In genomic region chr11:117011541-117011908, GRCh38 we compare ENCODE assay signal across 15 cellular contexts.
DNase-seq lines count a peak whose midpoint lies in the region; ATAC-seq and TF ChIP-seq lines count a peak whose summit lies in the region.
"Had no signal": no experiment of that assay in that cellular context is flagged by ENCODE, and none has a peak within 500 bp of the region (broad histone marks: within the 10 kb centered on the region; RNA-seq: fewer than 3 reads in every experiment).

No MANE protein-coding gene starts in this region.

- H3K4ac ChIP-seq in IMR-90 (ENCODE audit: low read depth, low read length) = peak overlapping the region; percentile 21; the same call in 1 of the 2 replicates
- H3K4ac ChIP-seq in mesenchymal stem cell (ENCODE audit: low read depth in 1 of 2, low read length in 2 of 2) = no peak overlapping the region

- TF ChIP-seq CTCF in IMR-90 (conservative IDR thresholded peaks at IDR 0.05; ENCODE audit: low read depth, low read length) (no peak), type B pancreatic cell (conservative IDR thresholded peaks at IDR 0.05) (no peak)

- no peaks in the 10 kb centered on the region for H3K9me3 ChIP-seq in CD8-positive, alpha-beta memory T cell (ENCODE audit: low read length)
- H3K9me3 ChIP-seq in IMR-90 (ENCODE audit: control insufficient read depth, insufficient read depth, low read length) = no peaks in the 10 kb centered on the region
- H3K9me3 ChIP-seq in mesenchymal stem cell (ENCODE audit: control insufficient read depth, low read length) = peaks cover under 1% of the 10 kb centered on the region

- H3K36me3 ChIP-seq in CD8-positive, alpha-beta memory T cell (ENCODE audit: insufficient read depth, low read length) = no peaks in the 10 kb centered on the region
- no peaks in the 10 kb centered on the region for H3K36me3 ChIP-seq in IMR-90 (ENCODE audit: control insufficient read depth, insufficient read depth, low read length)
- no peaks in the 10 kb centered on the region for H3K36me3 ChIP-seq in mesenchymal stem cell (ENCODE audit: control insufficient read depth in 1 of 2, insufficient read depth in 2 of 2, low read depth in 1 of 2, low read length in 2 of 2)

- CTCF ChIA-PET in CD8-positive, alpha-beta memory T cell (lab: Charles Lee) = interaction anchor here (0.9 kb wide), 1 partner anchor 152 kb away, joined by 3 read pairs; no protein-coding TSS in a partner anchor
- CTCF ChIA-PET in IMR-90 (lab: Yijun Ruan, JAX) = interaction anchor here (0.9 to 1.2 kb wide), 2 partner anchors 40 to 83 kb away, joined by 3 read pairs; no protein-coding TSS in a partner anchor

- H2AFZ ChIP-seq in IMR-90 (replicated peaks; ENCODE audit: low read length, poor library complexity) = no peak overlapping the region
- H2AFZ ChIP-seq in mesenchymal stem cell (ENCODE audit: low read depth, low read length) = no peak overlapping the region

- no TSS peak for BruUV-seq in IMR-90 (replicated peaks; lab: Mats Ljungman, UMichigan)

- H3K18ac ChIP-seq in IMR-90 (ENCODE audit: low read depth, low read length) (peak overlapping the region; percentile 11; the same call in 1 of the 2 replicates), mesenchymal stem cell (ENCODE audit: low read depth in 1 of 2, low read length in 2 of 2) (no peak overlapping the region)

- no peak overlapping the region for H3K27ac ChIP-seq in CD8-positive, alpha-beta memory T cell (ENCODE audit: low read depth, low read length)
- H3K27ac ChIP-seq in IMR-90 (ENCODE audit: insufficient read depth, low read length) (peak overlapping the region; percentile 19; the same call in 1 of the 2 replicates), angular gyrus (ENCODE audit: low read depth, low read length) (peak overlapping the region; percentile 67), mesenchymal stem cell (ENCODE audit: low read length, poor library complexity, severe bottlenecking) (no peak overlapping the region)

- no peak for TF ChIP-seq RAD21 in IMR-90 (IDR thresholded peaks at IDR 0.05; ENCODE audit: low read length)

- H2BK15ac ChIP-seq in IMR-90 (ENCODE audit: low read depth, low read length) = no peak overlapping the region; the same call in 2 of the 3 replicates
- no peak overlapping the region for H2BK15ac ChIP-seq in mesenchymal stem cell (ENCODE audit: low read depth, poor library complexity, severe bottlenecking)

- H2AK5ac ChIP-seq in IMR-90 (ENCODE audit: low read depth, low read length) (0 out of 2 replicates have a peak overlapping the region, but pooled peaks have one; percentile 23), mesenchymal stem cell (ENCODE audit: low read length, severe bottlenecking) (no peak overlapping the region)

- dilution Hi-C loops in IMR-90 (cut with HindIII; ENCODE audit: low sequenced_read_pairs, unreplicated experiment) = no loop called here

- POLR2A ChIA-PET in CD8-positive, alpha-beta memory T cell (lab: Charles Lee) = no interaction called here
- POLR2A ChIA-PET in IMR-90 (lab: Charles Lee; ENCODE audit: unreplicated experiment) = no interaction called here

- H4K8ac ChIP-seq in IMR-90 (ENCODE audit: low read depth in 2 of 2, low read length in 2 of 2) = no peak overlapping the region
- no peak overlapping the region for H4K8ac ChIP-seq in mesenchymal stem cell (ENCODE audit: low read length)

- H3K23ac ChIP-seq in IMR-90 (ENCODE audit: low read depth, low read length) (no peak overlapping the region), mesenchymal stem cell (ENCODE audit: low read length in 2 of 2) (no peak overlapping the region)

- no peak overlapping the region for H3K9ac ChIP-seq in IMR-90 (ENCODE audit: low read depth, low read length)
- peak overlapping the region; percentile 70 for H3K9ac ChIP-seq in mesenchymal stem cell (ENCODE audit: low read length)

- H3K36me3 Mint-ChIP-seq in CD8-positive, alpha-beta memory T cell = peaks cover 0 to 4% (median 2%) of the 10 kb centered on the region in 3 donors
- no peaks in the 10 kb centered on the region for H3K36me3 Mint-ChIP-seq in type B pancreatic cell

- H3K14ac ChIP-seq in IMR-90 (replicated peaks; ENCODE audit: low read depth, low read length) = no peak overlapping the region
- H3K14ac ChIP-seq in mesenchymal stem cell (ENCODE audit: low read length in 2 of 2) = no peak overlapping the region

- no peak overlapping the region for H2BK120ac ChIP-seq in IMR-90 (ENCODE audit: low read depth, low read length)
- H2BK120ac ChIP-seq in mesenchymal stem cell (ENCODE audit: low read depth, low read length) = no peak overlapping the region

- intact Hi-C loops in IMR-90 (cut with micrococcal nuclease) = loop anchor here (2.0 kb wide), 1 partner anchor 21 kb away; no protein-coding TSS in a partner anchor

- H3K4me3 ChIP-seq in CD8-positive, alpha-beta memory T cell (ENCODE audit: low read length) = no peak overlapping the region
- H3K4me3 ChIP-seq in IMR-90 (ENCODE audit: insufficient read depth, low read depth, low read length) = no peak overlapping the region
- no peak overlapping the region for H3K4me3 ChIP-seq in mesenchymal stem cell (ENCODE audit: insufficient read depth in 1 of 2, low read depth in 1 of 2, low read length in 2 of 2)

- peaks cover 20% of the 10 kb centered on the region for H4K20me1 ChIP-seq in IMR-90 (ENCODE audit: insufficient read depth, low read length)

- H3K27me3 Mint-ChIP-seq in CD8-positive, alpha-beta memory T cell = peaks cover 0 to 1% of the 10 kb centered on the region in 2 donors
- H3K27me3 Mint-ChIP-seq in type B pancreatic cell = no peaks in the 10 kb centered on the region
- H3K27me3 Mint-ChIP-seq: naive B cell had no signal

- H3K4me2 ChIP-seq in IMR-90 (ENCODE audit: low read depth, low read length) (peak overlapping the region; percentile 41), mesenchymal stem cell (ENCODE audit: low read length, poor library complexity, severe bottlenecking) (no peak overlapping the region)

- H3K4me1 ChIP-seq in CD8-positive, alpha-beta memory T cell (ENCODE audit: insufficient read depth, low read length) = peaks cover 13% of the 10 kb centered on the region
- H3K4me1 ChIP-seq in IMR-90 (ENCODE audit: control insufficient read depth, insufficient read depth, low read length) = peaks cover 8% of the 10 kb centered on the region
- H3K4me1 ChIP-seq in mesenchymal stem cell (ENCODE audit: control insufficient read depth, insufficient read depth, low read depth, low read length) = peaks cover 8% of the 10 kb centered on the region

- peak overlapping the region; percentile 43 for H2BK5ac ChIP-seq in IMR-90 (ENCODE audit: low read depth, low read length, poor library complexity, severe bottlenecking)
- H2BK5ac ChIP-seq in mesenchymal stem cell (ENCODE audit: low read depth, low read length, poor library complexity, severe bottlenecking) = no peak overlapping the region

- H3K56ac ChIP-seq in IMR-90 (ENCODE audit: extremely low read depth, insufficient read depth, low read length) = no peak overlapping the region

- H4K5ac ChIP-seq in IMR-90 (ENCODE audit: low read depth, low read length) = peak overlapping the region; percentile 30; the same call in 1 of the 2 replicates

- H3K9me1 ChIP-seq in IMR-90 (ENCODE audit: insufficient read depth, low read length) = peaks cover 19% of the 10 kb centered on the region

- no peak overlapping the region for H4K91ac ChIP-seq in IMR-90 (ENCODE audit: insufficient read depth, low read depth, low read length)
- H4K91ac ChIP-seq in mesenchymal stem cell (ENCODE audit: low read length) = no peak overlapping the region

- H2BK12ac ChIP-seq in mesenchymal stem cell (ENCODE audit: low read length in 2 of 2) = no peak overlapping the region

- ATAC-seq in IMR-90 (ENCODE audit: low read depth) = peak; percentile 54

- in situ Hi-C loops in IMR-90 (cut with MboI; ENCODE audit: low sequenced_read_pairs) = no loop called here

- H3K9me3 Mint-ChIP-seq in CD8-positive, alpha-beta memory T cell = no peaks in the 10 kb centered on the region
- no peaks in the 10 kb centered on the region for H3K9me3 Mint-ChIP-seq in type B pancreatic cell
- H3K9me3 Mint-ChIP-seq: naive B cell had no signal

- H3K4me3 Mint-ChIP-seq in CD8-positive, alpha-beta memory T cell = peak overlapping the region in 1 of 7 donors; percentile 37
- H3K4me3 Mint-ChIP-seq in type B pancreatic cell = no peak overlapping the region

- no peak for TF ChIP-seq POLR2A in IMR-90 (IDR thresholded peaks at IDR 0.05; ENCODE audit: low read depth, low read length)

- peaks cover 33 to 57% (median 41%) of the 10 kb centered on the region in 3 donors for H3K4me1 Mint-ChIP-seq in CD8-positive, alpha-beta memory T cell
- H3K4me1 Mint-ChIP-seq in type B pancreatic cell (ENCODE audit: unreplicated experiment) = no peaks in the 10 kb centered on the region

- H3K27me3 ChIP-seq in CD8-positive, alpha-beta memory T cell (ENCODE audit: insufficient read depth, low read length, poor library complexity, severe bottlenecking) = no peaks in the 10 kb centered on the region
- no peaks in the 10 kb centered on the region for H3K27me3 ChIP-seq in IMR-90 (ENCODE audit: control insufficient read depth, insufficient read depth, low read length)
- no peaks in the 10 kb centered on the region for H3K27me3 ChIP-seq in mesenchymal stem cell (ENCODE audit: control insufficient read depth in 1 of 2, insufficient read depth in 1 of 2, low read length in 2 of 2)

- H3K27ac Mint-ChIP-seq in CD8-positive, alpha-beta memory T cell = peak overlapping the region in 6 of 8 donors; percentile 11 to 72 (median 43)
- no peak overlapping the region for H3K27ac Mint-ChIP-seq in type B pancreatic cell

- no CpG with 5 or more reads among the region's 3 CpGs for WGBS in IMR-90 (ENCODE audit: extremely low coverage in 2 of 2, insufficient read length in 1 of 2), 2 experiments
- WGBS in mesenchymal stem cell = 93% methylated on average over 3 of the region's 3 CpGs

- H2AK9ac ChIP-seq in IMR-90 (replicated peaks; ENCODE audit: low read depth, low read length, poor library complexity) = no peak overlapping the region

- H2BK20ac ChIP-seq in IMR-90 (ENCODE audit: low read depth, low read length) = no peak overlapping the region

- DNase-seq in CD8-positive, alpha-beta memory T cell = no peak
- DNase-seq in IMR-90 = no peak
- DNase-seq in mesenchymal stem cell = no peak
- no peak for DNase-seq in type B pancreatic cell (ENCODE audit: extremely low spot score, unreplicated experiment)
- no peak for DNase-seq in ecto neural progenitor cell (ENCODE audit: low spot score)
- no peak for DNase-seq in islet precursor cell
- DNase-seq: activated CD4-positive, CD25-positive, alpha-beta regulatory T cell treated with anti-CD3 and anti-CD28 coated beads, Interleukin-2, amount 50 U/mL, for 72 hours; anterior cingulate cortex; DMS153; erythroblast; naive B cell; NCI-H446 treated with DMSO at 0.1 percent for 48 hours; small intestine; stimulated activated CD8-positive, alpha-beta memory T cell treated with anti-CD3 and anti-CD28 coated beads, Interleukin-4, amount 100 ng/mL, for 48 hours had no signal

- H3K79me1 ChIP-seq in IMR-90 (ENCODE audit: low read depth in 1 of 2, low read length in 2 of 2) (peaks cover 13 to 42% of the 10 kb centered on the region in 2 experiments), mesenchymal stem cell (replicated peaks; ENCODE audit: low read length, poor library complexity, severe bottlenecking) (peaks cover 22% of the 10 kb centered on the region)

TF ChIP-seq in IMR-90, 13 proteins besides CTCF, POLR2A, EP300 and RAD21:
- TF ChIP-seq MAZ (IDR thresholded peaks at IDR 0.05; ENCODE audit: borderline replicate concordance, low read depth, low read length) (no peak), RCOR1 (IDR thresholded peaks at IDR 0.05; ENCODE audit: insufficient replicate concordance, low read length) (peak; percentile 27)

Comparison
In these comparisons a context has a peak if more than half of its experiments do, and no peak if none do; other contexts are left out.
1. H3K27ac ChIP-seq: peak in IMR-90 (single experiment) and angular gyrus (single experiment); none in CD8-positive, alpha-beta memory T cell (single experiment) and mesenchymal stem cell (single experiment).